ENCODE assay signal across 8 cellular contexts in the genomic region with DNA sequence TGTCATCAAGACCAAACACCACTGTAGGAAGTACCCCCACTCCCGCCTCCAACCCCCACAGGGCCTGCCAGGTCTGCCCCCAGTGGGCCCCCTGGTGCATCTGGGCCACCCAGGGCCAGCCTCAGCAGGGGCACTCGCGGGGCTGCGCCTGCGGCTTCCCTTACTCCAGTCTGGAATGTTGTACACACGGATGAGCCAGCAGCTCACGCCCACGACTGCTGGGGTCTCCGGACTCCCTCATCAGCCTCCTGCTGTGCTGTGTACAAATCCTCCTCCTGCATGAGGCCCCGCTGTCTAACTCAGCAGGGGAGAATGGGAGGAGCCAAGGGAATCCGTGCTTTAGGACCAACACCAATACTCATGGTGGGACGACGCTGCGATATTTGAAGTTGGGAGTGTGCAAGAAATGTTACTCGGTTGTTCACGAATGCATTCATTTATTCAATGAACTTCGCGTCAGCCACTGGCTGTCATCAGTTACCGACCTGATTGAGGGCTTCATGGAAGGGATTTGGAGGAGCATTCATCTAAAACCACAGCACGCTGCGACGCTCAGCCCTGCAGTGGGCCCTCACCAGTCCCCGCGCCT. TPM values are rescaled to one million over a fixed set of nuclear protein-coding genes. Genes with fewer than 3 reads are reported as not detected.
A peak's percentile ranks its signal among the peaks of the same experiment; 100 is the strongest.
DNase-seq lines count a peak whose midpoint lies in the region; ATAC-seq and TF ChIP-seq lines count a peak whose summit lies in the region.

No MANE protein-coding gene starts in this region.

- H3K27me3 Mint-ChIP-seq in effector memory CD8-positive, alpha-beta T cell, result no peaks in the 10 kb centered on the region

- H3K9me3 Mint-ChIP-seq in effector memory CD8-positive, alpha-beta T cell, result no peaks in the 10 kb centered on the region

- peak overlapping the region; percentile 62 to 97 for H3K27ac ChIP-seq in aorta (ENCODE audit: low read depth in 1 of 2, low read length in 2 of 2)

- intact Hi-C loops in mucosa of descending colon (cut with DNase I, micrococcal nuclease) (no loop called here), aorta (cut with DNase I) (loop anchor here in 1 of 2 donors (5.0 kb wide), 1 partner anchor 34 kb away; no protein-coding TSS in a partner anchor)

- DNase-seq in COLO829 (ENCODE audit: low spot score) (peak; percentile 34), HK-2 (ENCODE audit: unreplicated experiment) (peak; percentile 54), SIG-M5 (lab: John Stamatoyannopoulos, UW) (peak; percentile 23), mucosa of descending colon (peak in 1 of 3 donors; percentile 69), aorta (peak in 1 of 2 donors; percentile 75)
- DNase-seq in effector memory CD8-positive, alpha-beta T cell, result no peak
- no peak for DNase-seq in activated CD4-positive, alpha-beta T cell treated with anti-CD3 and anti-CD28 coated beads for 48 hours

- WGBS in aorta, 2 donors, result 7 to 8% methylated on average over 24 of the region's 24 CpGs

- TF ChIP-seq CTCF in mucosa of descending colon (IDR thresholded peaks at IDR 0.05), result no peak

- H3K4me1 ChIP-seq in mucosa of descending colon (ENCODE audit: low read depth), result peaks cover 11% of the 10 kb centered on the region
- no peaks in the 10 kb centered on the region for H3K4me1 ChIP-seq in aorta (ENCODE audit: control insufficient read depth in 1 of 2, insufficient read depth in 2 of 2, low read length in 2 of 2)

- H3K4me1 Mint-ChIP-seq in effector memory CD8-positive, alpha-beta T cell (ENCODE audit: low read depth in 2 of 2), result peaks cover 29 to 34% of the 10 kb centered on the region in 2 donors

- H3K27me3 ChIP-seq in aorta (ENCODE audit: control insufficient read depth in 1 of 2, insufficient read depth in 2 of 2, low read length in 1 of 2), result no peaks in the 10 kb centered on the region

- H3K36me3 ChIP-seq in mucosa of descending colon (ENCODE audit: low read depth), result no peaks in the 10 kb centered on the region
- H3K36me3 ChIP-seq in aorta (ENCODE audit: control insufficient read depth in 1 of 2, insufficient read depth in 2 of 2, low read length in 1 of 2), result peaks cover 0 to 2% of the 10 kb centered on the region in 2 donors

- peak overlapping the region; percentile 92 to 94 for H3K27ac Mint-ChIP-seq in effector memory CD8-positive, alpha-beta T cell

- ATAC-seq in GM19395 (IDR thresholded peaks at IDR 0.05; ENCODE audit: unreplicated experiment), result peak; percentile 40
- ATAC-seq in effector memory CD8-positive, alpha-beta T cell (replicated peaks), result no peak
- peak; percentile 25 for ATAC-seq in mucosa of descending colon
- no peak for ATAC-seq in aorta (ENCODE audit: low FRiP score)

- H3K4me3 ChIP-seq in mucosa of descending colon (peak overlapping the region; percentile 96), aorta (ENCODE audit: low read length in 2 of 2) (peak overlapping the region; percentile 59 to 68)

- H3K9me3 ChIP-seq in mucosa of descending colon (no peaks in the 10 kb centered on the region), aorta (ENCODE audit: control insufficient read depth, low read length) (no peaks in the 10 kb centered on the region)

- H3K4me3 Mint-ChIP-seq in effector memory CD8-positive, alpha-beta T cell, result peak overlapping the region; percentile 87 to 91

- peaks cover 12% of the 10 kb centered on the region for H3K36me3 Mint-ChIP-seq in effector memory CD8-positive, alpha-beta T cell (ENCODE audit: insufficient read depth)

RNA-seq across cellular contexts. Expression of gene ASB1, which starts 0.7 kb away (rescaled TPM):
- total RNA-seq in mucosa of descending colon (10 to 100 TPM; 23.5 to 41.7 (median 24.6) TPM), aorta (10 to 100 TPM; 31.3 to 42.8 TPM)
- polyA plus RNA-seq in aorta, result 10 to 100 TPM; 20.0 to 45.2 TPM

Comparison
In these comparisons a context has a peak if more than half of its experiments do, and no peak if none do; other contexts are left out.
1. DNase-seq: peak in COLO829 (single experiment), HK-2 (single experiment) and SIG-M5 (single experiment); none in effector memory CD8-positive, alpha-beta T cell (0 of 3) and activated CD4-positive, alpha-beta T cell treated with anti-CD3 and anti-CD28 coated beads for 48 hours (single experiment).
2. ATAC-seq: peak in GM19395 (single experiment) and mucosa of descending colon (single experiment); none in effector memory CD8-positive, alpha-beta T cell (single experiment) and aorta (single experiment).